Comparison of ENCODE assay signal across 16 cellular contexts in genomic region chr18:3827236-3827635, GRCh38.
"Had no signal": no experiment of that assay in that cellular context is flagged by ENCODE, and none has a peak within 500 bp of the region (broad histone marks: within the 10 kb centered on the region; RNA-seq: fewer than 3 reads in every experiment).

No MANE protein-coding gene starts in this region.

- H3K27me3 Mint-ChIP-seq: type B pancreatic cell had no signal

- H3K36me3 Mint-ChIP-seq: naive thymus-derived CD4-positive, alpha-beta T cell; type B pancreatic cell had no signal

- H3K4me1 Mint-ChIP-seq: activated naive CD8-positive, alpha-beta T cell treated with anti-CD3 and anti-CD28 coated beads, Interleukin-2, amount 50 U/mL, for 24 hours had no signal

- H3K4me3 Mint-ChIP-seq: activated naive CD4-positive, alpha-beta T cell treated with anti-CD3 and anti-CD28 coated beads for 36 hours; activated naive CD8-positive, alpha-beta T cell treated with anti-CD3 and anti-CD28 coated beads, Interleukin-2, amount 50 U/mL, for 24 hours; naive thymus-derived CD4-positive, alpha-beta T cell; type B pancreatic cell had no signal

- H3K27ac ChIP-seq: ascending aorta, epithelial cell of prostate, WERI-Rb-1 had no signal

- H3K27me3 ChIP-seq: ascending aorta had no signal

- H3K4me1 ChIP-seq: ascending aorta had no signal

- H3K9me3 Mint-ChIP-seq: activated naive CD4-positive, alpha-beta T cell treated with anti-CD3 and anti-CD28 coated beads for 36 hours; activated naive CD8-positive, alpha-beta T cell treated with anti-CD3 and anti-CD28 coated beads, Interleukin-2, amount 50 U/mL, for 24 hours; activated T-helper 2 cell treated with anti-CD3 and anti-CD28 coated beads, Interferon-gamma antibody, Interleukin-2, Interleukin-4, amounts not matched to agents 10 μg/mL and 5 μg/mL and 100 μg/mL, durations not matched to agents 14 hours and 24 hours and 36 hours; naive thymus-derived CD4-positive, alpha-beta T cell had no signal

- H3K27ac Mint-ChIP-seq: activated naive CD4-positive, alpha-beta T cell treated with anti-CD3 and anti-CD28 coated beads for 36 hours; activated naive CD8-positive, alpha-beta T cell treated with anti-CD3 and anti-CD28 coated beads, Interleukin-2, amount 50 U/mL, for 24 hours; activated T-helper 2 cell treated with anti-CD3 and anti-CD28 coated beads, Interferon-gamma antibody, Interleukin-2, Interleukin-4, amounts not matched to agents 10 μg/mL and 5 μg/mL and 100 μg/mL, durations not matched to agents 14 hours and 24 hours and 36 hours; naive thymus-derived CD4-positive, alpha-beta T cell; type B pancreatic cell had no signal

- DNase-seq: activated CD4-positive, alpha-beta T cell treated with anti-CD3 and anti-CD28 coated beads, Interleukin-2, amount 50 U/mL, for 48 hours; activated naive CD4-positive, alpha-beta T cell treated with anti-CD3 and anti-CD28 coated beads for 36 hours; activated naive CD8-positive, alpha-beta T cell treated with anti-CD3 and anti-CD28 coated beads, Interleukin-2, amount 50 U/mL, for 24 hours; dermis blood vessel endothelial cell; islet precursor cell; naive thymus-derived CD4-positive, alpha-beta T cell; stimulated activated CD4-positive, alpha-beta T cell treated with anti-CD3 and anti-CD28 coated beads, Interleukin-4, amount 100 ng/mL, for 1 hour; stimulated activated naive CD4-positive, alpha-beta T cell; substantia nigra; T-helper 1 cell; WERI-Rb-1 had no signal

- ATAC-seq: activated naive CD8-positive, alpha-beta T cell treated with anti-CD3 and anti-CD28 coated beads, Interleukin-2, amount 50 U/mL, for 24 hours; naive thymus-derived CD4-positive, alpha-beta T cell had no signal

- H3K4me3 ChIP-seq: ascending aorta, lung had no signal

- H3K9me3 ChIP-seq: ascending aorta had no signal

- H3K36me3 ChIP-seq: ascending aorta, WERI-Rb-1 had no signal
